Comparison of ENCODE assay signal across 24 cellular contexts in the genomic region with DNA sequence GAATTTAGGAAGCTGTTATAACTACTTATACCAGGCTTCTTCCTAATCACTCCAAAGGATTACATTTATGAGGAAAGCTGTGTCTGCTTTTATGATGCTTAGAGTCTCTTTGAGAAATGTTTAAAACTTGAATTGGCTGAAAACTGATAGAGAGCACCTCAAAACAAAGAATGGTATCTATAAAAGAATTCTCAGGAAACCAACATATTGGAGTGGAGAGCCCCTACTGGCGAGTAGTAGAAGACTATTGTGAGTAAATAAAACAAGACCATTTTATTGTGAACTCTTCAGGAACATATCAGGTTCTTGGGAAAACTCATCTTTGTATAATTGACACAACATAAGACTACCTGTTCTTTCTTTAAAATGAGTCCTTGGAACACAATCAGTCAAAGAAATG.
DNase-seq lines count a peak whose midpoint lies in the region; TF ChIP-seq lines count a peak whose summit lies in the region.
"Had no signal": no experiment of that assay in that cellular context is flagged by ENCODE, and none has a peak within 500 bp of the region (broad histone marks: within the 10 kb centered on the region; RNA-seq: fewer than 3 reads in every experiment).

No MANE protein-coding gene starts in this region.

- no peak overlapping the region for H4K91ac ChIP-seq in neuronal stem cell (ENCODE audit: low read depth, low read length, poor library complexity)

- no peak overlapping the region for H2BK5ac ChIP-seq in neuronal stem cell (ENCODE audit: low read length)

- H3K36me3 Mint-ChIP-seq in chondrocyte (ENCODE audit: low read depth) = no peaks in the 10 kb centered on the region
- no peaks in the 10 kb centered on the region for H3K36me3 Mint-ChIP-seq in activated CD4-positive, alpha-beta memory T cell treated with anti-CD3 and anti-CD28 coated beads, Interleukin-2, amount 10 ng/mL, durations not matched to agents 7 days and 5 days (ENCODE audit: low read depth)
- H3K36me3 Mint-ChIP-seq: naive B cell had no signal

- no peaks in the 10 kb centered on the region for H3K4me1 Mint-ChIP-seq in chondrocyte (ENCODE audit: low read depth)
- no peaks in the 10 kb centered on the region for H3K4me1 Mint-ChIP-seq in activated CD4-positive, alpha-beta memory T cell treated with anti-CD3 and anti-CD28 coated beads, Interleukin-2, amount 10 ng/mL, durations not matched to agents 7 days and 5 days
- H3K4me1 Mint-ChIP-seq: activated CD4-positive, alpha-beta T cell treated with anti-CD3 and anti-CD28 coated beads for 36 hours; B cell; naive B cell had no signal

- H2BK15ac ChIP-seq in neuronal stem cell (ENCODE audit: low read length) = no peak overlapping the region

- POLR2A ChIA-PET in activated CD4-positive, alpha-beta memory T cell treated with anti-CD3 and anti-CD28 coated beads, Interleukin-2, amount 10 ng/mL, durations not matched to agents 7 days and 5 days (lab: Charles Lee) = no interaction called here

- no peak overlapping the region for H4K8ac ChIP-seq in neuronal stem cell (ENCODE audit: low read depth, low read length)

- H3K9ac ChIP-seq in Loucy (ENCODE audit: low read depth, low read length, poor library complexity, severe bottlenecking) (no peak overlapping the region), neuronal stem cell (ENCODE audit: low read depth, low read length, poor library complexity) (no peak overlapping the region)

- H3K23ac ChIP-seq in neuronal stem cell (ENCODE audit: low read depth, low read length, poor library complexity) = no peak overlapping the region

- CTCF ChIA-PET in activated CD4-positive, alpha-beta memory T cell treated with anti-CD3 and anti-CD28 coated beads, Interleukin-2, amount 10 ng/mL, durations not matched to agents 7 days and 5 days (lab: Charles Lee) = no interaction called here

- H3K9me3 ChIP-seq in DOHH2 (ENCODE audit: control insufficient read depth, insufficient read depth, low read length) = no peaks in the 10 kb centered on the region
- no peaks in the 10 kb centered on the region for H3K9me3 ChIP-seq in Loucy (ENCODE audit: insufficient read depth, low read depth, low read length)
- H3K9me3 ChIP-seq in neuronal stem cell (replicated peaks in 1 of 2; ENCODE audit: control insufficient read depth in 2 of 2, insufficient read depth in 1 of 2, low read depth in 1 of 2, low read length in 2 of 2) = peaks cover 0 to 1% of the 10 kb centered on the region in 2 donors
- H3K9me3 ChIP-seq: MG63, prostate gland, uterus had no signal

- no peak overlapping the region for H2AK5ac ChIP-seq in neuronal stem cell (ENCODE audit: low read depth, low read length)

- H3F3A ChIP-seq in DOHH2 (ENCODE audit: control insufficient read depth, insufficient read depth) (no peaks in the 10 kb centered on the region), Loucy (ENCODE audit: low read depth) (no peaks in the 10 kb centered on the region)

- H3K18ac ChIP-seq in neuronal stem cell (ENCODE audit: low read length) = no peak overlapping the region

- H3K4me3 ChIP-seq in DOHH2 (ENCODE audit: low read length) (no peak overlapping the region), Loucy (ENCODE audit: low read length, poor library complexity, severe bottlenecking) (no peak overlapping the region), neuronal stem cell (ENCODE audit: low read length in 2 of 2) (no peak overlapping the region)
- H3K4me3 ChIP-seq: MG63, prostate gland, SK-N-MC, uterus had no signal

- H3K4me2 ChIP-seq in DOHH2 (ENCODE audit: low read length) (no peak overlapping the region), Loucy (ENCODE audit: low read depth, low read length, poor library complexity, severe bottlenecking) (no peak overlapping the region), neuronal stem cell (ENCODE audit: insufficient read depth, low read length, poor library complexity, severe bottlenecking) (no peak overlapping the region)

- H2AFZ ChIP-seq in Loucy (ENCODE audit: low read length) (no peak overlapping the region), neuronal stem cell (ENCODE audit: low read length) (peak overlapping the region; percentile 23)

- no peak overlapping the region for H3K14ac ChIP-seq in neuronal stem cell (ENCODE audit: low read length)

- H3K36me3 ChIP-seq in DOHH2 (ENCODE audit: control insufficient read depth, low read length) (no peaks in the 10 kb centered on the region), Loucy (ENCODE audit: insufficient read depth, low read length) (no peaks in the 10 kb centered on the region), neuronal stem cell (replicated peaks in 1 of 2; ENCODE audit: control insufficient read depth in 2 of 2, insufficient read depth in 2 of 2, low read length in 2 of 2) (no peaks in the 10 kb centered on the region)
- H3K36me3 ChIP-seq: MG63, prostate gland, uterus had no signal

- peak; percentile 36 for TF ChIP-seq CTCF in DOHH2 (IDR thresholded peaks at IDR 0.05; ENCODE audit: low read depth, low read length, poor library complexity, severe bottlenecking)
- peak; percentile 31 for TF ChIP-seq CTCF in Loucy (conservative IDR thresholded peaks at IDR 0.05; ENCODE audit: low read length)
- peak; percentile 30 for TF ChIP-seq CTCF in chondrocyte (IDR thresholded peaks at IDR 0.05)

- H3K79me2 ChIP-seq in DOHH2 (ENCODE audit: control insufficient read depth, low read length) (no peaks in the 10 kb centered on the region), Loucy (ENCODE audit: insufficient read depth, low read length) (no peaks in the 10 kb centered on the region)

- H3K4me3 Mint-ChIP-seq in chondrocyte (ENCODE audit: unreplicated experiment) = no peak overlapping the region
- no peak overlapping the region for H3K4me3 Mint-ChIP-seq in activated CD4-positive, alpha-beta memory T cell treated with anti-CD3 and anti-CD28 coated beads, Interleukin-2, amount 10 ng/mL, durations not matched to agents 7 days and 5 days
- H3K4me3 Mint-ChIP-seq: activated CD4-positive, alpha-beta T cell treated with anti-CD3 and anti-CD28 coated beads for 36 hours; B cell; naive B cell had no signal

- no peaks in the 10 kb centered on the region for H3K27me3 Mint-ChIP-seq in chondrocyte (ENCODE audit: low read depth)
- H3K27me3 Mint-ChIP-seq in activated CD4-positive, alpha-beta memory T cell treated with anti-CD3 and anti-CD28 coated beads, Interleukin-2, amount 10 ng/mL, durations not matched to agents 7 days and 5 days = no peaks in the 10 kb centered on the region
- H3K27me3 Mint-ChIP-seq: activated CD4-positive, alpha-beta T cell treated with anti-CD3 and anti-CD28 coated beads for 36 hours; B cell; naive B cell had no signal

- no peak overlapping the region for H2BK120ac ChIP-seq in neuronal stem cell (ENCODE audit: low read depth, low read length)

- H3K4ac ChIP-seq in neuronal stem cell (ENCODE audit: low read length) = no peak overlapping the region

- no peaks in the 10 kb centered on the region for H3K9me3 Mint-ChIP-seq in chondrocyte (ENCODE audit: low read depth)
- peaks cover 13% of the 10 kb centered on the region for H3K9me3 Mint-ChIP-seq in activated CD4-positive, alpha-beta memory T cell treated with anti-CD3 and anti-CD28 coated beads, Interleukin-2, amount 10 ng/mL, durations not matched to agents 7 days and 5 days

- H3K27ac ChIP-seq in DOHH2 (ENCODE audit: low read depth, low read length) = no peak overlapping the region
- no peak overlapping the region for H3K27ac ChIP-seq in neuronal stem cell (replicated peaks; ENCODE audit: low read length)
- H3K27ac ChIP-seq: prostate gland, SK-N-MC, uterus had no signal

- H3K27me3 ChIP-seq in DOHH2 (ENCODE audit: control insufficient read depth, low read length) (no peaks in the 10 kb centered on the region), Loucy (ENCODE audit: insufficient read depth, low read length, poor library complexity, severe bottlenecking) (no peaks in the 10 kb centered on the region), neuronal stem cell (ENCODE audit: control insufficient read depth in 3 of 3, insufficient read depth in 3 of 3, low read depth in 1 of 3, low read length in 3 of 3) (no peaks in the 10 kb centered on the region)
- H3K27me3 ChIP-seq: uterus had no signal

- H3K27ac Mint-ChIP-seq in chondrocyte (ENCODE audit: unreplicated experiment) = no peak overlapping the region
- no peak overlapping the region for H3K27ac Mint-ChIP-seq in activated CD4-positive, alpha-beta memory T cell treated with anti-CD3 and anti-CD28 coated beads, Interleukin-2, amount 10 ng/mL, durations not matched to agents 7 days and 5 days
- H3K27ac Mint-ChIP-seq: activated CD4-positive, alpha-beta T cell treated with anti-CD3 and anti-CD28 coated beads for 36 hours; B cell; naive B cell had no signal

- H3K79me1 ChIP-seq in neuronal stem cell (ENCODE audit: low read depth, low read length) = no peaks in the 10 kb centered on the region

- DNase-seq in chondrocyte (ENCODE audit: low spot score) (no peak), neuronal stem cell (ENCODE audit: low spot score) (no peak), H4 (ENCODE audit: low spot score) (no peak), nucleus accumbens (lab: John Stamatoyannopoulos, UW) (no peak)
- no peak for DNase-seq in activated CD4-positive, alpha-beta memory T cell treated with anti-CD3 and anti-CD28 coated beads, Interleukin-2, amount 10 ng/mL, durations not matched to agents 7 days and 5 days
- DNase-seq: activated CD4-positive, alpha-beta T cell treated with anti-CD3 and anti-CD28 coated beads for 36 hours; activated CD8-positive, alpha-beta memory T cell treated with anti-CD3 and anti-CD28 coated beads, Interleukin-2, amount 50 U/mL, for 4 hours; activated effector memory CD4-positive, alpha-beta T cell treated with Interleukin-2 at 50 U/mL for 16 hours; amygdala; Calu3; central memory CD4-positive, alpha-beta T cell; effector CD4-positive, alpha-beta T cell; head of caudate nucleus; MG63; naive B cell; NCI-H187 treated with DMSO at 0.1 percent for 48 hours; NCI-H446 treated with DMSO at 0.1 percent for 48 hours; stimulated activated CD4-positive, alpha-beta T cell treated with anti-CD3 and anti-CD28 coated beads, Interleukin-4, amount 100 ng/mL, for 4 hours; uterus had no signal

- no peak overlapping the region for H2BK12ac ChIP-seq in neuronal stem cell (ENCODE audit: low read length)

- H3K9me2 ChIP-seq in DOHH2 (replicated peaks; ENCODE audit: control insufficient read depth, low read length) (no peaks in the 10 kb centered on the region), Loucy (replicated peaks; ENCODE audit: low read depth, low read length) (no peaks in the 10 kb centered on the region)

- WGBS in neuronal stem cell (ENCODE audit: extremely low coverage in 2 of 2, insufficient read length in 2 of 2, insufficient replicate concordance in 1 of 2), 2 donors = no CpG with 5 or more reads among the region's 1 CpG

- no peaks in the 10 kb centered on the region for H3K4me1 ChIP-seq in DOHH2 (ENCODE audit: control insufficient read depth, low read length)
- no peaks in the 10 kb centered on the region for H3K4me1 ChIP-seq in Loucy (ENCODE audit: insufficient read depth, low read length, poor library complexity, severe bottlenecking)
- peaks cover 0 to 3% of the 10 kb centered on the region in 2 donors for H3K4me1 ChIP-seq in neuronal stem cell (ENCODE audit: control insufficient read depth in 2 of 2, insufficient read depth in 1 of 2, low read depth in 1 of 2, low read length in 2 of 2)
- H3K4me1 ChIP-seq: prostate gland, uterus had no signal

- H4K20me1 ChIP-seq in DOHH2 (ENCODE audit: control insufficient read depth, insufficient read depth, low read depth, low read length) (no peaks in the 10 kb centered on the region), Loucy (ENCODE audit: insufficient read depth, low read length, poor library complexity, severe bottlenecking) (no peaks in the 10 kb centered on the region)
